ENCODE assay signal across 8 cellular contexts in genomic region chr11:65355013-65355775, GRCh38. TPM values are rescaled to one million over a fixed set of nuclear protein-coding genes. Genes with fewer than 3 reads are reported as not detected.
DNase-seq lines count a peak whose midpoint lies in the region; ATAC-seq and TF ChIP-seq lines count a peak whose summit lies in the region.

No MANE protein-coding gene starts in this region.

- no peaks in the 10 kb centered on the region for H3K9me3 Mint-ChIP-seq in CD8-positive, alpha-beta memory T cell
- H3K9me3 Mint-ChIP-seq in activated naive CD8-positive, alpha-beta T cell treated with anti-CD3 and anti-CD28 coated beads, Interleukin-2, amount 10 ng/mL, durations not matched to agents 7 days and 5 days, result no peaks in the 10 kb centered on the region

- CTCF ChIA-PET in CD8-positive, alpha-beta memory T cell (lab: Charles Lee), result no interaction called here

- WGBS in hepatocyte (ENCODE audit: low lambda C conversion rate, missing lambda C conversion rate), result 5% methylated on average over 20 of the region's 47 CpGs

- peaks cover 0 to 14% (median 11%) of the 10 kb centered on the region in 3 donors for H3K4me1 Mint-ChIP-seq in CD8-positive, alpha-beta memory T cell
- peaks cover 14% of the 10 kb centered on the region for H3K4me1 Mint-ChIP-seq in activated naive CD8-positive, alpha-beta T cell treated with anti-CD3 and anti-CD28 coated beads, Interleukin-2, amount 10 ng/mL, durations not matched to agents 7 days and 5 days

- no peaks in the 10 kb centered on the region for H3K9me2 ChIP-seq in hepatocyte (replicated peaks; ENCODE audit: insufficient read depth)

- peak overlapping the region; percentile 46 for H2AFZ ChIP-seq in hepatocyte

- H3K36me3 ChIP-seq in CD8-positive, alpha-beta memory T cell (ENCODE audit: insufficient read depth, low read length), result peaks cover 10% of the 10 kb centered on the region
- H3K36me3 ChIP-seq in SK-N-MC (ENCODE audit: insufficient read depth, low read length) (peaks cover 25% of the 10 kb centered on the region), hepatocyte (replicated peaks; ENCODE audit: insufficient read depth, low read depth) (no peaks in the 10 kb centered on the region)

- peaks cover 0 to 28% (median 3%) of the 10 kb centered on the region in 3 donors for H3K36me3 Mint-ChIP-seq in CD8-positive, alpha-beta memory T cell
- peaks cover 7% of the 10 kb centered on the region for H3K36me3 Mint-ChIP-seq in activated naive CD8-positive, alpha-beta T cell treated with anti-CD3 and anti-CD28 coated beads, Interleukin-2, amount 10 ng/mL, durations not matched to agents 7 days and 5 days

- peak overlapping the region; percentile 88 to 97 (median 90) for H3K4me3 Mint-ChIP-seq in CD8-positive, alpha-beta memory T cell
- H3K4me3 Mint-ChIP-seq in activated naive CD8-positive, alpha-beta T cell treated with anti-CD3 and anti-CD28 coated beads, Interleukin-2, amount 10 ng/mL, durations not matched to agents 7 days and 5 days, result peak overlapping the region; percentile 93

- peak; percentile 40 to 79 (median 54) for DNase-seq in CD8-positive, alpha-beta memory T cell
- DNase-seq in KG1 (lab: John Stamatoyannopoulos, UW) (peak; percentile 40), SK-N-MC (ENCODE audit: low read depth, low spot score) (no peak), hepatocyte (ENCODE audit: low spot score) (peak; percentile 56)
- no peak for DNase-seq in activated naive CD8-positive, alpha-beta T cell treated with anti-CD3 and anti-CD28 coated beads, Interleukin-2, amount 10 ng/mL, durations not matched to agents 7 days and 5 days
- DNase-seq in stimulated activated CD4-positive, alpha-beta T cell treated with anti-CD3 and anti-CD28 coated beads, Interleukin-15, amount 100 ng/mL, for 24 hours, result peak; percentile 73

- H3K9ac ChIP-seq in SK-N-MC (ENCODE audit: insufficient read length), result peak overlapping the region; percentile 65

- no peaks in the 10 kb centered on the region for H3K9me3 ChIP-seq in CD8-positive, alpha-beta memory T cell (ENCODE audit: low read length)
- no peaks in the 10 kb centered on the region for H3K9me3 ChIP-seq in SK-N-MC (ENCODE audit: low read depth, low read length)
- H3K9me3 ChIP-seq in hepatocyte (ENCODE audit: low read depth), result no peaks in the 10 kb centered on the region

- H3K27me3 Mint-ChIP-seq in CD8-positive, alpha-beta memory T cell, result peaks cover 0 to 5% of the 10 kb centered on the region in 2 donors
- no peaks in the 10 kb centered on the region for H3K27me3 Mint-ChIP-seq in activated naive CD8-positive, alpha-beta T cell treated with anti-CD3 and anti-CD28 coated beads, Interleukin-2, amount 10 ng/mL, durations not matched to agents 7 days and 5 days

- H3K27ac ChIP-seq in CD8-positive, alpha-beta memory T cell (ENCODE audit: low read depth, low read length), result peak overlapping the region; percentile 43
- H3K27ac ChIP-seq in SK-N-MC, result no peak overlapping the region
- peak overlapping the region; percentile 32 for H3K27ac ChIP-seq in hepatocyte

- no peaks in the 10 kb centered on the region for H3K79me2 ChIP-seq in hepatocyte

- ATAC-seq in GM21515 (IDR thresholded peaks at IDR 0.05; ENCODE audit: unreplicated experiment), result peak; percentile 24
- ATAC-seq in activated naive CD8-positive, alpha-beta T cell treated with anti-CD3 and anti-CD28 coated beads, Interleukin-2, amount 10 ng/mL, durations not matched to agents 7 days and 5 days (ENCODE audit: low read depth), result peak; percentile 22
- ATAC-seq in GM18517 (IDR thresholded peaks at IDR 0.05; ENCODE audit: unreplicated experiment), result no peak

- peak overlapping the region; percentile 60 for H3K4me3 ChIP-seq in CD8-positive, alpha-beta memory T cell (ENCODE audit: low read length)
- H3K4me3 ChIP-seq in SK-N-MC (peak overlapping the region; percentile 85), hepatocyte (peak overlapping the region; percentile 64)

- H3K4me2 ChIP-seq in hepatocyte, result peak overlapping the region; percentile 77

- TF ChIP-seq CTCF in hepatocyte (IDR thresholded peaks at IDR 0.05; ENCODE audit: poor library complexity), result no peak

- peak overlapping the region in 7 of 8 donors; percentile 60 to 89 (median 78) for H3K27ac Mint-ChIP-seq in CD8-positive, alpha-beta memory T cell
- peak overlapping the region; percentile 91 for H3K27ac Mint-ChIP-seq in activated naive CD8-positive, alpha-beta T cell treated with anti-CD3 and anti-CD28 coated beads, Interleukin-2, amount 10 ng/mL, durations not matched to agents 7 days and 5 days

- POLR2A ChIA-PET in CD8-positive, alpha-beta memory T cell (lab: Charles Lee), result interaction anchor here (0.6 to 1.1 kb wide), 5 partner anchors 22 to 248 kb away, joined by 3 to 9 read pairs (median 3); partner anchors contain the start of genes DPF2 and SCYL1
- POLR2A ChIA-PET in activated naive CD8-positive, alpha-beta T cell treated with anti-CD3 and anti-CD28 coated beads, Interleukin-2, amount 10 ng/mL, durations not matched to agents 7 days and 5 days (lab: Charles Lee), result interaction anchor here (0.7 to 2.8 kb wide), 7 partner anchors 11 to 147 kb away, joined by 3 to 15 read pairs (median 3); partner anchors contain the start of genes DPF2 and MALAT1

- peaks cover 14% of the 10 kb centered on the region for H3K4me1 ChIP-seq in CD8-positive, alpha-beta memory T cell (ENCODE audit: insufficient read depth, low read length)
- H3K4me1 ChIP-seq in hepatocyte (ENCODE audit: insufficient read depth), result peaks cover 7% of the 10 kb centered on the region

- no peaks in the 10 kb centered on the region for H3K27me3 ChIP-seq in CD8-positive, alpha-beta memory T cell (ENCODE audit: insufficient read depth, low read length, poor library complexity, severe bottlenecking)
- H3K27me3 ChIP-seq in hepatocyte, result peaks cover 5% of the 10 kb centered on the region

- H4K20me1 ChIP-seq in hepatocyte (ENCODE audit: insufficient read depth, poor library complexity, severe bottlenecking), result peaks cover 4% of the 10 kb centered on the region

RNA-seq across cellular contexts. Expression of gene TIGD3, which starts 0.6 kb away (rescaled TPM):
- total RNA-seq in CD8-positive, alpha-beta memory T cell, result 1 to 10 TPM in 1 of 2 experiments, under 1 TPM in 1; 0.91 to 1.2 TPM
- 0.59 TPM for polyA plus RNA-seq in CD8-positive, alpha-beta memory T cell
- total RNA-seq in activated naive CD8-positive, alpha-beta T cell treated with anti-CD3 and anti-CD28 coated beads, Interleukin-2, amount 10 ng/mL, durations not matched to agents 7 days and 5 days, result 1 to 10 TPM in 1 of 2 experiments, under 1 TPM in 1; 0.97 to 1.2 TPM
- 1.7 and 1.8 TPM in 2 replicates for total RNA-seq in hepatocyte
- 1.6 and 2.0 TPM in 2 replicates for polyA plus RNA-seq in hepatocyte

RNA-seq across cellular contexts. Expression of gene DPF2, which starts 21.5 kb away (rescaled TPM):
- total RNA-seq in CD8-positive, alpha-beta memory T cell, result 10 to 100 TPM; 65.8 to 71.9 TPM
- polyA plus RNA-seq in CD8-positive, alpha-beta memory T cell, result 61.5 TPM
- 10 to 100 TPM; 80.2 to 82.7 TPM for total RNA-seq in activated naive CD8-positive, alpha-beta T cell treated with anti-CD3 and anti-CD28 coated beads, Interleukin-2, amount 10 ng/mL, durations not matched to agents 7 days and 5 days
- 26.8 and 28.4 TPM in 2 replicates for total RNA-seq in hepatocyte
- polyA plus RNA-seq in hepatocyte, result 50.0 and 51.6 TPM in 2 replicates

RNA-seq across cellular contexts. Expression of gene SLC25A45, which starts 27.3 kb away (rescaled TPM):
- 10 to 100 TPM; 13.3 to 13.8 TPM for total RNA-seq in CD8-positive, alpha-beta memory T cell
- polyA plus RNA-seq in CD8-positive, alpha-beta memory T cell, result 14.6 TPM
- 10 to 100 TPM; 25.5 to 29.6 TPM for total RNA-seq in activated naive CD8-positive, alpha-beta T cell treated with anti-CD3 and anti-CD28 coated beads, Interleukin-2, amount 10 ng/mL, durations not matched to agents 7 days and 5 days
- total RNA-seq in hepatocyte, result 4.9 and 8.8 TPM in 2 replicates
- polyA plus RNA-seq in hepatocyte, result 13.9 and 20.3 TPM in 2 replicates

RNA-seq across cellular contexts. Expression of gene FRMD8, which starts 31.2 kb away (rescaled TPM):
- 10 to 100 TPM; 44.9 to 49.8 TPM for total RNA-seq in CD8-positive, alpha-beta memory T cell
- 60.6 TPM for polyA plus RNA-seq in CD8-positive, alpha-beta memory T cell
- total RNA-seq in activated naive CD8-positive, alpha-beta T cell treated with anti-CD3 and anti-CD28 coated beads, Interleukin-2, amount 10 ng/mL, durations not matched to agents 7 days and 5 days, result 10 to 100 TPM; 51.5 to 55.4 TPM
- 20.8 and 25.7 TPM in 2 replicates for total RNA-seq in hepatocyte
- 22.2 and 31.0 TPM in 2 replicates for polyA plus RNA-seq in hepatocyte

RNA-seq across cellular contexts. Expression of gene CDC42EP2, which starts 40.5 kb away (rescaled TPM):
- 1 to 10 TPM in 1 of 2 experiments, under 1 TPM in 1; 0.62 to 1.0 TPM for total RNA-seq in CD8-positive, alpha-beta memory T cell
- not detected for polyA plus RNA-seq in CD8-positive, alpha-beta memory T cell
- 1 to 10 TPM in 1 of 2 experiments, under 1 TPM in 1; 0.51 to 1.7 TPM for total RNA-seq in activated naive CD8-positive, alpha-beta T cell treated with anti-CD3 and anti-CD28 coated beads, Interleukin-2, amount 10 ng/mL, durations not matched to agents 7 days and 5 days
- 19.5 and 21.7 TPM in 2 replicates for total RNA-seq in hepatocyte
- polyA plus RNA-seq in hepatocyte, result 31.2 and 35.0 TPM in 2 replicates

Comparison
In these comparisons a context has a peak if more than half of its experiments do, and no peak if none do; other contexts are left out.
1. DNase-seq: peak in CD8-positive, alpha-beta memory T cell (5 of 5), KG1 (single experiment), hepatocyte (single experiment) and stimulated activated CD4-positive, alpha-beta T cell treated with anti-CD3 and anti-CD28 coated beads, Interleukin-15, amount 100 ng/mL, for 24 hours (single experiment); none in SK-N-MC (single experiment) and activated naive CD8-positive, alpha-beta T cell treated with anti-CD3 and anti-CD28 coated beads, Interleukin-2, amount 10 ng/mL, durations not matched to agents 7 days and 5 days (single experiment).
2. Peak in every context shown above with its lines, with median percentiles within 50 percentile points of each other: H3K4me3 ChIP-seq.